2 cellular contexts compared by ENCODE assay signal in the genomic region with DNA sequence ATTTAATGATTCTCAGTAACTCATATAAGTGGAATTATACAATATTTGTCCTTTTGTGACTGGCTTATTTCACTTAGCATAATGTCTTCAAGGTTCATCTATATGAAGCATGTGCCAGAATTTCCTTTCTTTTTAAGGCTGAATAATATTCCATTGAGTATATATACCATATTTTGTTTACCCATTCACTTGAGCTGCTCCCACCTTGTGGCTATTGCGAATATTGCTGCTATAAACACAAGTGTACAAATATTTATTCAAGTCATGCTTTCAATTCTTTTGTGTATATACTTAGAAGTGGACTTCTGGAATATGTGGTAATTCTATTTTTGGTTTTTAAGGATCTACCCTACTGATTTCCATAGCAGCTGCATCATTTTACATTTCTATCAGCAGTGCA.
TF ChIP-seq lines count a peak whose summit lies in the region.

No MANE protein-coding gene starts in this region.

TF ChIP-seq in A549, 52 proteins besides CTCF, POLR2A, EP300 and RAD21:
- no peak for TF ChIP-seq EHMT2 (IDR thresholded peaks at IDR 0.05; ENCODE audit: low read depth)
- no peak for TF ChIP-seq GATA3 (IDR thresholded peaks at IDR 0.05; ENCODE audit: borderline replicate concordance)
- TF ChIP-seq CBX2 (IDR thresholded peaks at IDR 0.05; ENCODE audit: borderline replicate concordance, low read depth): no peak
- TF ChIP-seq ZFP36 (IDR thresholded peaks at IDR 0.05; ENCODE audit: borderline replicate concordance, partially characterized antibody): no peak
- no peak for TF ChIP-seq CHD2 (IDR thresholded peaks at IDR 0.05; ENCODE audit: low read length, partially characterized antibody)
- TF ChIP-seq NPAS2 (CRISPR knock-in tag; IDR thresholded peaks at IDR 0.05; ENCODE audit: borderline replicate concordance): no peak
- TF ChIP-seq HOXB13 (CRISPR knock-in tag; IDR thresholded peaks at IDR 0.05; ENCODE audit: low read depth): no peak
- no peak for TF ChIP-seq POLR2AphosphoS2 (conservative IDR thresholded peaks at IDR 0.05; ENCODE audit: low read length)
- no peak for TF ChIP-seq FOSL2 (IDR thresholded peaks at IDR 0.05)
- no peak for TF ChIP-seq FOSL2 (CRISPR knock-in tag; IDR thresholded peaks at IDR 0.05)
- TF ChIP-seq BCL3 (IDR thresholded peaks at IDR 0.05): no peak

TF ChIP-seq in HCT116, 20 proteins besides CTCF, POLR2A, EP300 and RAD21:
- TF ChIP-seq MAX (IDR thresholded peaks at IDR 0.05): no peak
- TF ChIP-seq ZNF274 (IDR thresholded peaks at IDR 0.05; ENCODE audit: low read depth, low read length): no peak
- TF ChIP-seq POLR2AphosphoS5 (IDR thresholded peaks at IDR 0.05; ENCODE audit: low read depth, low read length): no peak
- no peak for TF ChIP-seq REST (IDR thresholded peaks at IDR 0.05; ENCODE audit: low read depth)
- TF ChIP-seq ZFX (IDR thresholded peaks at IDR 0.05): no peak
- TF ChIP-seq JUND (IDR thresholded peaks at IDR 0.05): no peak
- TF ChIP-seq SP1 (IDR thresholded peaks at IDR 0.05; ENCODE audit: low read depth): no peak
- TF ChIP-seq FOSL1 (IDR thresholded peaks at IDR 0.05; ENCODE audit: low read depth): no peak
- no peak for TF ChIP-seq ELF1 (IDR thresholded peaks at IDR 0.05; ENCODE audit: borderline replicate concordance, low read depth)
TF ChIP-seq in HCT116: peak in this region for 0.
